ENCODE assay signal across 19 cellular contexts in genomic region chr7:52273685-52274610, GRCh38.
A peak's percentile ranks its signal among the peaks of the same experiment; 100 is the strongest.
DNase-seq lines count a peak whose midpoint lies in the region; ATAC-seq and TF ChIP-seq lines count a peak whose summit lies in the region.
"Had no signal": no experiment of that assay in that cellular context is flagged by ENCODE, and none has a peak within 500 bp of the region (broad histone marks: within the 10 kb centered on the region; RNA-seq: fewer than 3 reads in every experiment).

No MANE protein-coding gene starts in this region.

- no peak overlapping the region for H3K27ac Mint-ChIP-seq in activated naive CD4-positive, alpha-beta T cell treated with anti-CD3 and anti-CD28 coated beads, Interleukin-2, amount 10 ng/mL, durations not matched to agents 7 days and 5 days
- H3K27ac Mint-ChIP-seq: T-helper 17 cell had no signal

- H3K9me3 Mint-ChIP-seq in activated naive CD4-positive, alpha-beta T cell treated with anti-CD3 and anti-CD28 coated beads, Interleukin-2, amount 10 ng/mL, durations not matched to agents 7 days and 5 days: peaks cover 2% of the 10 kb centered on the region

- in situ Hi-C loops in G401 (cut with HindIII; ENCODE audit: low sequenced_read_pairs) (no loop called here), ACHN (cut with HindIII; ENCODE audit: low pct_ligation_motif_present, low pct_unique_long_range_greater_than_20kb, low sequenced_read_pairs) (no loop called here)

- H3K27ac ChIP-seq in upper lobe of left lung: no peak overlapping the region
- H3K27ac ChIP-seq: esophagus squamous epithelium, neutrophil, spleen had no signal

- H3K27me3 ChIP-seq in upper lobe of left lung: no peaks in the 10 kb centered on the region
- H3K27me3 ChIP-seq: esophagus squamous epithelium, neutrophil, spleen had no signal

- CTCF ChIA-PET in activated naive CD4-positive, alpha-beta T cell treated with anti-CD3 and anti-CD28 coated beads, Interleukin-2, amount 10 ng/mL, durations not matched to agents 7 days and 5 days (lab: Charles Lee): no interaction called here

- H3K4me1 ChIP-seq in upper lobe of left lung: no peaks in the 10 kb centered on the region
- H3K4me1 ChIP-seq: esophagus squamous epithelium, spleen had no signal

- no peak for TF ChIP-seq CTCF in epithelial cell of esophagus (IDR thresholded peaks at IDR 0.05; ENCODE audit: insufficient read depth, low read depth, low read length, missing control alignments)
- no peak for TF ChIP-seq CTCF in upper lobe of left lung (IDR thresholded peaks at IDR 0.05)

- ATAC-seq in left lobe of liver (peak; percentile 86), upper lobe of left lung (ENCODE audit: low FRiP score in 2 of 2) (peak; percentile 28 to 69)
- ATAC-seq: T-helper 17 cell had no signal

- whole genome bisulfite sequencing in upper lobe of left lung, 2 donors: 83 to 86% methylated on average over 35 to 37 of the region's 60 CpGs

- H3K4me1 Mint-ChIP-seq in activated naive CD4-positive, alpha-beta T cell treated with anti-CD3 and anti-CD28 coated beads, Interleukin-2, amount 10 ng/mL, durations not matched to agents 7 days and 5 days: peaks cover 3% of the 10 kb centered on the region
- H3K4me1 Mint-ChIP-seq: T-helper 17 cell had no signal

- TF ChIP-seq POLR2A in upper lobe of left lung (IDR thresholded peaks at IDR 0.05): no peak

- H3K27me3 Mint-ChIP-seq in activated naive CD4-positive, alpha-beta T cell treated with anti-CD3 and anti-CD28 coated beads, Interleukin-2, amount 10 ng/mL, durations not matched to agents 7 days and 5 days: no peaks in the 10 kb centered on the region
- H3K27me3 Mint-ChIP-seq: T-helper 17 cell had no signal

- no peak for TF ChIP-seq EP300 in upper lobe of left lung (IDR thresholded peaks at IDR 0.05)

- peaks cover 0 to 8% (median 0%) of the 10 kb centered on the region in 4 donors for H3K9me3 ChIP-seq in upper lobe of left lung
- H3K9me3 ChIP-seq: neutrophil had no signal

- H3K36me3 Mint-ChIP-seq in activated naive CD4-positive, alpha-beta T cell treated with anti-CD3 and anti-CD28 coated beads, Interleukin-2, amount 10 ng/mL, durations not matched to agents 7 days and 5 days: no peaks in the 10 kb centered on the region

- H3K4me3 Mint-ChIP-seq in activated naive CD4-positive, alpha-beta T cell treated with anti-CD3 and anti-CD28 coated beads, Interleukin-2, amount 10 ng/mL, durations not matched to agents 7 days and 5 days: peak overlapping the region; percentile 54
- H3K4me3 Mint-ChIP-seq: activated T-cell treated with anti-CD3 and anti-CD28 coated beads, Interleukin-2, amount 50 U/mL, for 4 hours; T-helper 17 cell had no signal

- no peak overlapping the region for H3K4me3 ChIP-seq in epithelial cell of esophagus (ENCODE audit: low read length)
- H3K4me3 ChIP-seq in upper lobe of left lung: no peak overlapping the region
- H3K4me3 ChIP-seq: esophagus squamous epithelium, spleen had no signal

- peak; percentile 37 for DNase-seq in activated naive CD4-positive, alpha-beta T cell treated with anti-CD3 and anti-CD28 coated beads, Interleukin-2, amount 10 ng/mL, durations not matched to agents 7 days and 5 days
- DNase-seq in activated naive CD4-positive, alpha-beta T cell treated with Interleukin-2 at 50 U/mL for 16 hours: no peak
- peak; percentile 0 for DNase-seq in epithelial cell of esophagus (ENCODE audit: low read depth)
- DNase-seq in left lobe of liver (ENCODE audit: low spot score): peak; percentile 52
- peak in 1 of 2 donors; percentile 79 for DNase-seq in upper lobe of left lung
- no peak for DNase-seq in G401 (ENCODE audit: low spot score)
- DNase-seq in ACHN: no peak
- DNase-seq in NCI-H226: no peak
- DNase-seq: activated CD4-positive, alpha-beta T cell treated with anti-CD3 and anti-CD28 coated beads for 48 hours; activated T-cell treated with anti-CD3 and anti-CD28 coated beads, Interleukin-2, amount 50 U/mL, for 4 hours; esophagus squamous epithelium; hypothalamus; KBM-7; midbrain; NCI-H1105 treated with DMSO at 0.1 percent for 48 hours; NK-92 treated with Interleukin-12 subunit alpha and Interleukin-12 subunit beta, amount 100 ng/mL, for 24 hours; spleen; T-helper 17 cell had no signal

- no peaks in the 10 kb centered on the region for H3K36me3 ChIP-seq in upper lobe of left lung
- H3K36me3 ChIP-seq: esophagus squamous epithelium, neutrophil, spleen had no signal

Comparison
In these comparisons a context has a peak if more than half of its experiments do, and no peak if none do; other contexts are left out.
1. DNase-seq: peak in activated naive CD4-positive, alpha-beta T cell treated with anti-CD3 and anti-CD28 coated beads, Interleukin-2, amount 10 ng/mL, durations not matched to agents 7 days and 5 days (single experiment), epithelial cell of esophagus (single experiment) and left lobe of liver (single experiment); none in activated naive CD4-positive, alpha-beta T cell treated with Interleukin-2 at 50 U/mL for 16 hours (single experiment), G401 (single experiment), ACHN (single experiment) and NCI-H226 (single experiment).